33 cellular contexts compared by ENCODE assay signal in genomic region chr3:157844770-157845522, GRCh38.
DNase-seq lines count a peak whose midpoint lies in the region; ATAC-seq and TF ChIP-seq lines count a peak whose summit lies in the region.
"Had no signal": no experiment of that assay in that cellular context is flagged by ENCODE, and none has a peak within 500 bp of the region (broad histone marks: within the 10 kb centered on the region; RNA-seq: fewer than 3 reads in every experiment).

No MANE protein-coding gene starts in this region.

- POLR2A ChIA-PET in IMR-90 (lab: Charles Lee; ENCODE audit: unreplicated experiment): no interaction called here

- WGBS in IMR-90 (ENCODE audit: extremely low coverage in 2 of 2, insufficient read length in 1 of 2), 2 experiments: no CpG with 5 or more reads among the region's 4 CpGs

- TF ChIP-seq POLR2A in IMR-90 (IDR thresholded peaks at IDR 0.05; ENCODE audit: low read depth, low read length): no peak

- no peaks in the 10 kb centered on the region for H3K9me3 ChIP-seq in IMR-90 (ENCODE audit: control insufficient read depth, insufficient read depth, low read length)
- H3K9me3 ChIP-seq: BLaER1 treated with 17β-estradiol and CSF1 and Interleukin-3, amounts not matched to agents 10 nM and 100 nM; colonic mucosa; Peyer's patch had no signal

- H2BK5ac ChIP-seq in IMR-90 (ENCODE audit: low read depth, low read length, poor library complexity, severe bottlenecking): no peak overlapping the region

- H3K27me3 ChIP-seq in IMR-90 (ENCODE audit: control insufficient read depth, insufficient read depth, low read length): no peaks in the 10 kb centered on the region; the same call in 1 of the 2 replicates
- H3K27me3 ChIP-seq: BLaER1 treated with 17β-estradiol and CSF1 and Interleukin-3, amounts not matched to agents 10 nM and 100 nM; cardiac muscle cell; colonic mucosa; Peyer's patch had no signal

- CTCF ChIA-PET in IMR-90 (lab: Yijun Ruan, JAX): no interaction called here

- no peak overlapping the region for H3K4me3 ChIP-seq in IMR-90 (ENCODE audit: insufficient read depth, low read depth, low read length)
- H3K4me3 ChIP-seq: BLaER1 treated with 17β-estradiol and CSF1 and Interleukin-3, amounts not matched to agents 10 nM and 100 nM; cardiac muscle cell; colonic mucosa; Peyer's patch had no signal

- no peak overlapping the region for H3K14ac ChIP-seq in IMR-90 (replicated peaks; ENCODE audit: low read depth, low read length)

- H2AFZ ChIP-seq in IMR-90 (replicated peaks; ENCODE audit: low read length, poor library complexity): no peak overlapping the region

- no peak overlapping the region for H3K18ac ChIP-seq in IMR-90 (ENCODE audit: low read depth, low read length)

- no peak overlapping the region for H3K23ac ChIP-seq in IMR-90 (ENCODE audit: low read depth, low read length)

- no peak for TF ChIP-seq CTCF in IMR-90 (conservative IDR thresholded peaks at IDR 0.05; ENCODE audit: low read depth, low read length)

- no peak overlapping the region for H2BK20ac ChIP-seq in IMR-90 (ENCODE audit: low read depth, low read length)

- H3K4ac ChIP-seq in IMR-90 (ENCODE audit: low read depth, low read length): no peak overlapping the region

- no peak overlapping the region for H3K27ac ChIP-seq in IMR-90 (ENCODE audit: insufficient read depth, low read length)
- H3K27ac ChIP-seq: BLaER1 treated with 17β-estradiol and CSF1 and Interleukin-3, amounts not matched to agents 10 nM and 100 nM; cardiac muscle cell; colonic mucosa; HL-60; Peyer's patch; VCaP had no signal

- no peaks in the 10 kb centered on the region for H3K36me3 ChIP-seq in IMR-90 (ENCODE audit: control insufficient read depth, insufficient read depth, low read length)
- H3K36me3 ChIP-seq: BLaER1 treated with 17β-estradiol and CSF1 and Interleukin-3, amounts not matched to agents 10 nM and 100 nM; cardiac muscle cell; colonic mucosa; Peyer's patch had no signal

- H3K9me1 ChIP-seq in IMR-90 (ENCODE audit: insufficient read depth, low read length): no peaks in the 10 kb centered on the region

- dilution Hi-C loops in IMR-90 (cut with HindIII; ENCODE audit: low sequenced_read_pairs, unreplicated experiment): no loop called here

- no peak overlapping the region for H2BK120ac ChIP-seq in IMR-90 (ENCODE audit: low read depth, low read length)

- no peak overlapping the region for H2BK15ac ChIP-seq in IMR-90 (ENCODE audit: low read depth, low read length)

- no peak overlapping the region for H3K56ac ChIP-seq in IMR-90 (ENCODE audit: extremely low read depth, insufficient read depth, low read length)

- no peaks in the 10 kb centered on the region for H4K20me1 ChIP-seq in IMR-90 (ENCODE audit: insufficient read depth, low read length)
- H4K20me1 ChIP-seq: BLaER1 treated with 17β-estradiol and CSF1 and Interleukin-3, amounts not matched to agents 10 nM and 100 nM had no signal

- in situ Hi-C loops in IMR-90 (cut with MboI; ENCODE audit: low sequenced_read_pairs): no loop called here

- H3K4me1 ChIP-seq in IMR-90 (ENCODE audit: control insufficient read depth, insufficient read depth, low read length): no peaks in the 10 kb centered on the region
- H3K4me1 ChIP-seq: colonic mucosa, Peyer's patch had no signal

- no peaks in the 10 kb centered on the region for H3K79me1 ChIP-seq in IMR-90 (ENCODE audit: low read depth in 1 of 2, low read length in 2 of 2)

- no peak overlapping the region for H4K8ac ChIP-seq in IMR-90 (ENCODE audit: low read depth in 2 of 2, low read length in 2 of 2)

- H4K91ac ChIP-seq in IMR-90 (ENCODE audit: insufficient read depth, low read depth, low read length): no peak overlapping the region

- no peak overlapping the region for H2AK5ac ChIP-seq in IMR-90 (ENCODE audit: low read depth, low read length)

- no peak overlapping the region for H3K4me2 ChIP-seq in IMR-90 (ENCODE audit: low read depth, low read length)

- ATAC-seq in IMR-90 (ENCODE audit: low read depth) (no peak), HG03025 (IDR thresholded peaks at IDR 0.05; ENCODE audit: low FRiP score, unreplicated experiment) (no peak), GM18873 (IDR thresholded peaks at IDR 0.05; ENCODE audit: low FRiP score, unreplicated experiment) (no peak)
- ATAC-seq: activated CD4-positive, alpha-beta T cell treated with anti-CD3 and anti-CD28 coated beads for 36 hours; activated CD8-positive, alpha-beta T cell treated with anti-CD3 and anti-CD28 coated beads, Interleukin-2, amount 10 ng/mL, durations not matched to agents 7 days and 5 days; left cardiac atrium; naive thymus-derived CD8-positive, alpha-beta T cell; stimulated activated memory B cell treated with anti-CD40 and anti-IgM and Interleukin-4, amounts not matched to agents 10 μg/mL and 1 μg/mL and 100 μg/mL, for 72 hours had no signal

- no peak overlapping the region for H2AK9ac ChIP-seq in IMR-90 (replicated peaks; ENCODE audit: low read depth, low read length, poor library complexity)

- intact Hi-C loops in IMR-90 (cut with micrococcal nuclease): no loop called here

- BruUV-seq in IMR-90 (replicated peaks; lab: Mats Ljungman, UMichigan): no TSS peak

- H4K5ac ChIP-seq in IMR-90 (ENCODE audit: low read depth, low read length): no peak overlapping the region

- no peak for TF ChIP-seq RAD21 in IMR-90 (IDR thresholded peaks at IDR 0.05; ENCODE audit: low read length)

- no peak overlapping the region for H3K9ac ChIP-seq in IMR-90 (ENCODE audit: low read depth, low read length)
- H3K9ac ChIP-seq: BLaER1 treated with 17β-estradiol and CSF1 and Interleukin-3, amounts not matched to agents 10 nM and 100 nM had no signal

- DNase-seq in EL (peak; percentile 27), IMR-90 (no peak), dedifferentiated amniotic fluid mesenchymal stem cell (ENCODE audit: extremely low spot score) (peak; percentile 50), glomerular visceral epithelial cell (ENCODE audit: extremely low spot score) (peak; percentile 16), GDM1 (lab: John Stamatoyannopoulos, UW) (no peak)
- no peak for DNase-seq in stimulated activated CD4-positive, alpha-beta T cell treated with anti-CD3 and anti-CD28 coated beads, Interleukin-1b, Interleukin-23, amount 100 ng/mL, for 48 hours
- DNase-seq: ACHN; activated CD4-positive, alpha-beta T cell treated with anti-CD3 and anti-CD28 coated beads for 36 hours; activated CD8-positive, alpha-beta T cell treated with anti-CD3 and anti-CD28 coated beads, Interleukin-2, amount 10 ng/mL, durations not matched to agents 7 days and 5 days; aorta; colonic mucosa; DMS153; effector CD8-positive, alpha-beta T cell; H9; hypothalamus; Kasumi-1; left cardiac atrium; naive thymus-derived CD8-positive, alpha-beta T cell; NCI-H1436 treated with DMSO at 0.1 percent for 48 hours; NCI-H345; NCI-H748 treated with DMSO at 0.1 percent for 48 hours; Peyer's patch; SIG-M5; stimulated activated CD4-positive, alpha-beta T cell treated with anti-CD3 and anti-CD28 coated beads, Interleukin-15, amount 100 ng/mL, for 24 hours; T-helper 9 cell; trophoblast cell had no signal

TF ChIP-seq in IMR-90, 13 proteins besides CTCF, POLR2A, EP300 and RAD21:
- no peak for TF ChIP-seq RCOR1 (IDR thresholded peaks at IDR 0.05; ENCODE audit: insufficient replicate concordance, low read length)
- no peak for TF ChIP-seq USF2 (IDR thresholded peaks at IDR 0.05; ENCODE audit: low read depth, low read length)
- peak; percentile 64 for TF ChIP-seq CEBPB (IDR thresholded peaks at IDR 0.05; ENCODE audit: low read depth, low read length)

Comparison
In these comparisons a context has a peak if more than half of its experiments do, and no peak if none do; other contexts are left out.
1. DNase-seq: peak in EL (single experiment), dedifferentiated amniotic fluid mesenchymal stem cell (single experiment) and glomerular visceral epithelial cell (single experiment); none in IMR-90 (single experiment), stimulated activated CD4-positive, alpha-beta T cell treated with anti-CD3 and anti-CD28 coated beads, Interleukin-1b, Interleukin-23, amount 100 ng/mL, for 48 hours (single experiment) and GDM1 (single experiment).